In genomic region chr22:35450824-35451541, GRCh38 we compare ENCODE assay signal across 14 cellular contexts.
"Had no signal": no experiment of that assay in that cellular context is flagged by ENCODE, and none has a peak within 500 bp of the region (broad histone marks: within the 10 kb centered on the region; RNA-seq: fewer than 3 reads in every experiment).

No MANE protein-coding gene starts in this region.

- DNase-seq: activated gamma-delta T cell; activated T-cell treated with anti-CD3 and anti-CD28 coated beads, Interleukin-2, amount 50 U/mL, for 4 hours; dermis blood vessel endothelial cell; gastrocnemius medialis; islet precursor cell; naive thymus-derived CD4-positive, alpha-beta T cell; occipital lobe; right lobe of liver; SJCRH30; stimulated activated CD4-positive, alpha-beta T cell treated with anti-CD3 and anti-CD28 coated beads, Interleukin-4, amount 100 ng/mL, for 4 hours; stimulated activated CD8-positive, alpha-beta memory T cell treated with anti-CD3 and anti-CD28 coated beads, Interleukin-4, amount 100 ng/mL, for 48 hours; upper lobe of right lung had no signal

- H3K4me3 ChIP-seq: breast epithelium, gastrocnemius medialis, right lobe of liver, SJCRH30, smooth muscle cell, upper lobe of right lung had no signal

- H3K9me3 ChIP-seq: breast epithelium, gastrocnemius medialis, right lobe of liver, SJCRH30, upper lobe of right lung had no signal

- H3K4me1 ChIP-seq: breast epithelium, gastrocnemius medialis, right lobe of liver had no signal

- H3K27ac ChIP-seq: gastrocnemius medialis, right lobe of liver, SJCRH30 had no signal

- H3K36me3 ChIP-seq: breast epithelium, gastrocnemius medialis, right lobe of liver, SJCRH30, upper lobe of right lung had no signal

- H3K27me3 ChIP-seq: breast epithelium, gastrocnemius medialis, right lobe of liver, SJCRH30, upper lobe of right lung had no signal
